ENCODE assay signal across 27 cellular contexts in the genomic region with DNA sequence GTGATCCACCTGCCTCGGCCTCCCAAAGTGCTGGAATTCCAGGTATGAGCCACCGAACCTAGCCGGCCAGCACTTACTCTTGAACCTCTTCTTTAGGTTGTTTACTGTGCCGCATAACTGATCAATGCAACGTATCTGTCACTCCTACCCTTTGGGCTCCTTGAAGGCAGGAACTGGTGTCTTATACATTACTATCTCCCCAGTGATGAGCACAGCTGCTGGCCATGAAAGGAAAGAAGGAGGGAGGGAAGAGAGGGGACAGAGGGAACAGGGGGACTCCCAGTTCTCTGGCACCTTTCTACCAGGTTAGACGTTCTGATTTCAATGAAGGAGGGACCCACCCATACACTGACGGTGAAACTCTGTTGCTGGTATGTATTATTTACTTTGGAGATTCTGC.
"Had no signal": no experiment of that assay in that cellular context is flagged by ENCODE, and none has a peak within 500 bp of the region (broad histone marks: within the 10 kb centered on the region; RNA-seq: fewer than 3 reads in every experiment).

No MANE protein-coding gene starts in this region.

- DNase-seq: activated CD4-positive, alpha-beta memory T cell treated with anti-CD3 and anti-CD28 coated beads, Interleukin-2, amount 10 ng/mL, durations not matched to agents 7 days and 5 days; activated CD4-positive, alpha-beta T cell treated with anti-CD3 and anti-CD28 coated beads for 1 hour; activated CD4-positive, alpha-beta T cell treated with anti-CD3 and anti-CD28 coated beads for 4 hours; activated CD4-positive, alpha-beta T cell treated with anti-CD3 and anti-CD28 coated beads, Interleukin-2, amount 10 ng/mL, durations not matched to agents 7 days and 5 days; activated CD4-positive, alpha-beta T cell treated with anti-CD3 and anti-CD28 coated beads, Interleukin-2, amount 50 U/mL, for 4 hours; activated CD8-positive, alpha-beta memory T cell treated with anti-CD3 and anti-CD28 coated beads, Interleukin-2, amount 50 U/mL, for 48 hours; activated effector memory CD4-positive, alpha-beta T cell treated with Interleukin-2 at 50 U/mL for 16 hours; activated gamma-delta T cell treated with Interleukin-2 at 50 U/mL for 16 hours; activated naive CD4-positive, alpha-beta T cell treated with anti-CD3 and anti-CD28 coated beads, Interleukin-2, amount 50 U/mL, for 16 hours; activated naive CD4-positive, alpha-beta T cell treated with Interleukin-2 at 50 U/mL for 16 hours; activated T-cell treated with anti-CD3 and anti-CD28 coated beads for 4 hours; activated T-cell treated with anti-CD3 and anti-CD28 coated beads, Interleukin-2, amount 50 U/mL, for 24 hours; activated T-cell treated with anti-CD3 and anti-CD28 coated beads, Interleukin-2, amount 50 U/mL, for 72 hours; amniotic stem cell; anterior cingulate cortex; brain microvascular endothelial cell; dorsolateral prefrontal cortex; effector memory CD4-positive, alpha-beta T cell; endodermal cell; foreskin melanocyte; T-helper 2 cell had no signal

- H3K27me3 ChIP-seq: brain microvascular endothelial cell, gastroesophageal sphincter had no signal

- ATAC-seq: activated T-cell treated with anti-CD3 and anti-CD28 coated beads, Interleukin-2, amount 50 U/mL, for 72 hours; activated T-helper 17 cell treated with anti-CD3 and anti-CD28 coated beads, Interleukin-2, amount 50 U/mL, for 72 hours; gastroesophageal sphincter; WTC11 had no signal

- H3K36me3 ChIP-seq: brain microvascular endothelial cell, gastroesophageal sphincter had no signal

- FAIRE-seq: astrocyte, bronchial epithelial cell had no signal

- H3K9me3 ChIP-seq: gastroesophageal sphincter had no signal

- H3K4me3 ChIP-seq: coronary artery, dorsolateral prefrontal cortex, gastroesophageal sphincter had no signal

- H3K27ac ChIP-seq: brain microvascular endothelial cell, coronary artery, dorsolateral prefrontal cortex, gastroesophageal sphincter had no signal
